9 cellular contexts compared by ENCODE assay signal in genomic region chr7:20785211-20786048, GRCh38. TPM values are rescaled to one million over a fixed set of nuclear protein-coding genes. Genes with fewer than 3 reads are reported as not detected.
DNase-seq lines count a peak whose midpoint lies in the region; ATAC-seq, FAIRE-seq and TF ChIP-seq lines count a peak whose summit lies in the region.
"Had no signal": no experiment of that assay in that cellular context is flagged by ENCODE, and none has a peak within 500 bp of the region (broad histone marks: within the 10 kb centered on the region; RNA-seq: fewer than 3 reads in every experiment).

No MANE protein-coding gene starts in this region.

- FAIRE-seq in pancreas (lab: Jason Lieb, UNC) = no peak

- H3K4me1 ChIP-seq in NT2/D1 (ENCODE audit: insufficient read depth, insufficient read length) (no peaks in the 10 kb centered on the region), pancreas (peaks cover 0 to 5% (median 0%) of the 10 kb centered on the region in 3 donors)

- no peak overlapping the region for H3K27ac ChIP-seq in pancreas

- peak overlapping the region; percentile 46 for H3K9ac ChIP-seq in NT2/D1 (ENCODE audit: insufficient read length, low read depth)

- DNase-seq in NCI-H2196 (lab: John Stamatoyannopoulos, UW; ENCODE audit: unreplicated experiment) (peak; percentile 29), NCI-H2196 treated with DMSO at 0.1 percent for 48 hours (lab: John Stamatoyannopoulos, UW; ENCODE audit: unreplicated experiment) (no peak), NT2/D1 (ENCODE audit: low read depth, low spot score) (no peak), epithelial cell of proximal tubule (ENCODE audit: low read depth) (no peak), pancreas (peak in 4 of 6 donors; percentile 17 to 72 (median 48)), activated gamma-delta T cell (lab: John Stamatoyannopoulos, UW) (no peak)

- H3K36me3 ChIP-seq in NT2/D1 (ENCODE audit: insufficient read depth, insufficient read length, low read length) = no peaks in the 10 kb centered on the region
- no peaks in the 10 kb centered on the region for H3K36me3 ChIP-seq in pancreas

- H3K4me3 ChIP-seq in NT2/D1 (ENCODE audit: insufficient read length, low read depth) = peak overlapping the region; percentile 56
- H3K4me3 ChIP-seq in epithelial cell of proximal tubule (ENCODE audit: low read depth, low read length) = peak overlapping the region; percentile 19
- peak overlapping the region in 2 of 4 donors; percentile 3 to 33 for H3K4me3 ChIP-seq in pancreas

- peak; percentile 41 to 74 (median 52) for ATAC-seq in pancreas
- ATAC-seq in GM21529 (IDR thresholded peaks at IDR 0.05; ENCODE audit: unreplicated experiment) = no peak
- ATAC-seq in GM19452 (IDR thresholded peaks at IDR 0.05; ENCODE audit: unreplicated experiment) = no peak

- H3K9me3 ChIP-seq in NT2/D1 (ENCODE audit: insufficient read depth, low read length) (no peaks in the 10 kb centered on the region), pancreas (no peaks in the 10 kb centered on the region)

- 4% methylated on average over 50 to 83 of the region's 83 CpGs for WGBS in pancreas, 2 donors

- intact Hi-C loops in pancreas (cut with DNase I) = loop anchor here in 1 of 3 donors (10.0 kb wide), 1 partner anchor 459 kb away; no protein-coding TSS in a partner anchor

- no peak for TF ChIP-seq CTCF in epithelial cell of proximal tubule (conservative IDR thresholded peaks at IDR 0.05; ENCODE audit: low read depth, low read length)
- TF ChIP-seq CTCF in pancreas (IDR thresholded peaks at IDR 0.05) = no peak

- peaks cover 81% of the 10 kb centered on the region for H3K27me3 ChIP-seq in NT2/D1 (ENCODE audit: insufficient read depth, insufficient read length)
- peaks cover 15 to 91% (median 50%) of the 10 kb centered on the region in 4 donors for H3K27me3 ChIP-seq in pancreas

RNA-seq across cellular contexts. Expression of gene SP8, which starts 1.3 kb away (rescaled TPM):
- total RNA-seq in epithelial cell of proximal tubule = not detected in 2 replicates
- not detected for total RNA-seq in pancreas
- not detected for polyA plus RNA-seq in pancreas
- total RNA-seq: skeletal muscle tissue had no signal

Comparison
In these comparisons a context has a peak if more than half of its experiments do, and no peak if none do; other contexts are left out.
1. DNase-seq: peak in NCI-H2196 (single experiment) and pancreas (4 of 6); none in NCI-H2196 treated with DMSO at 0.1 percent for 48 hours (single experiment), NT2/D1 (single experiment), epithelial cell of proximal tubule (single experiment) and activated gamma-delta T cell (single experiment).
2. ATAC-seq: peak in pancreas (4 of 4); none in GM21529 (single experiment) and GM19452 (single experiment).